ENCODE assay signal across 1 cellular context in the genomic region with DNA sequence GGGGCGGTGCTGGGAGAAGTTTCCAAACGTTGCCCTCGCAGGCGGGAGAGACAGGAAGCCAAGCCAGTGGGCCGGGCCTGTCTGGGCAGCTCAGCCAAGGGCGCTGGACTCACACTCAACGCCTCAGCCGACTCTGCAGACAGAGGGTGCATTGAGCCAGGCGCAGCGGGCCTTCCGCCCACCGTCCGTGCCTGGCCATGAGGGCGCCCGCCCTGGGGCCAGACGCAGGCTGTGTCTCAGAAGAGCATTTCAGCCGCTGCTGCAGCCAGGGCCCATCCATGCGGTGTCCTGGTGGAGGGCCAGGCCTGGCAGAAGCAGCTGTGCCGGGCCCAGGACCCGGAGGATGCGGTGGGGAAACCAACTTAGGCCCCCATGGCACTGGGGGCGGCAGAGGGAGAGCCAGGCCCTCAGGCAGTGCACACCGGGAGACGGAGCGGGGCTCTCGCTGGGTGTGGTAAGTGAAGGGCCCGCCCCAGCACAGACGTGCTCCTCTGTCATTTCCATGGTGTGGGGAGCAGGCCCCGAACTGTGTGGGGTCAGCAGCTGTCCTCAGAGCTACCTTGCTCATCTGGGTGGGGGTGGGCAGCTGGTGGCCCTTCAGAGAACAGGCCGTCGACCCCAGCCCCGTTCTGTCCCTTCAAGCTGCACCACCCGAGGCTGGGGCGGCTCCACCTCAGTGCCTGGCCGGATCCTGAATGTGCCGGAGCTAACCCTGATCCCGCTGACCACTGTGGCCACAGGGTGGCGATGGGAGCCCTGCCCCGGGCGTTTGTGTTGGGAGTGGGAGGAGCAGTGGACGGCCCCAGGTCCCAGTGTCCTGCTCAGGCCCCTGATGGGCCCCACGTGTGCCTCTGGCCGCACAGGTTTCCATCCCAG.
TF ChIP-seq lines count a peak whose summit lies in the region.

No MANE protein-coding gene starts in this region.

TF ChIP-seq in HepG2, 621 proteins besides CTCF, POLR2A, EP300 and RAD21 (continued from another document and continues in another):
- 0 out of 2 replicates have a peak, but pooled peaks have one; percentile 30 for TF ChIP-seq ZNF616 (CRISPR knock-in tag; IDR thresholded peaks at IDR 0.05; ENCODE audit: low read depth)
- peak; percentile 57 for TF ChIP-seq ZSCAN21 (CRISPR knock-in tag; IDR thresholded peaks at IDR 0.05; ENCODE audit: borderline replicate concordance)
- TF ChIP-seq ZNF781 (CRISPR knock-in tag; IDR thresholded peaks at IDR 0.05; ENCODE audit: borderline replicate concordance, not compliant biosample characterization): peak; percentile 50
- no peak for TF ChIP-seq RFX3 (CRISPR knock-in tag; IDR thresholded peaks at IDR 0.05)
- TF ChIP-seq, protein P1, sequence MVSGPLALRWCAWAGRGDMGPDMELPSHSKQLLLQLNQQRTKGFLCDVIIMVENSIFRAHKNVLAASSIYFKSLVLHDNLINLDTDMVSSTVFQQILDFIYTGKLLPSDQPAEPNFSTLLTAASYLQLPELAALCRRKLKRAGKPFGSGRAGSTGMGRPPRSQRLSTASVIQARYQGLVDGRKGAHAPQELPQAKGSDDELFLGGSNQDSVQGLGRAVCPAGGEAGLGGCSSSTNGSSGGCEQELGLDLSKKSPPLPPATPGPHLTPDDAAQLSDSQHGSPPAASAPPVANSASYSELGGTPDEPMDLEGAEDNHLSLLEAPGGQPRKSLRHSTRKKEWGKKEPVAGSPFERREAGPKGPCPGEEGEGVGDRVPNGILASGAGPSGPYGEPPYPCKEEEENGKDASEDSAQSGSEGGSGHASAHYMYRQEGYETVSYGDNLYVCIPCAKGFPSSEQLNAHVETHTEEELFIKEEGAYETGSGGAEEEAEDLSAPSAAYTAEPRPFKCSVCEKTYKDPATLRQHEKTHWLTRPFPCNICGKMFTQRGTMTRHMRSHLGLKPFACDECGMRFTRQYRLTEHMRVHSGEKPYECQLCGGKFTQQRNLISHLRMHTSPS (CRISPR knock-in tag; IDR thresholded peaks at IDR 0.05; ENCODE audit: low read depth): no peak; the same call in none of the 2 replicates
- TF ChIP-seq, protein P2, sequence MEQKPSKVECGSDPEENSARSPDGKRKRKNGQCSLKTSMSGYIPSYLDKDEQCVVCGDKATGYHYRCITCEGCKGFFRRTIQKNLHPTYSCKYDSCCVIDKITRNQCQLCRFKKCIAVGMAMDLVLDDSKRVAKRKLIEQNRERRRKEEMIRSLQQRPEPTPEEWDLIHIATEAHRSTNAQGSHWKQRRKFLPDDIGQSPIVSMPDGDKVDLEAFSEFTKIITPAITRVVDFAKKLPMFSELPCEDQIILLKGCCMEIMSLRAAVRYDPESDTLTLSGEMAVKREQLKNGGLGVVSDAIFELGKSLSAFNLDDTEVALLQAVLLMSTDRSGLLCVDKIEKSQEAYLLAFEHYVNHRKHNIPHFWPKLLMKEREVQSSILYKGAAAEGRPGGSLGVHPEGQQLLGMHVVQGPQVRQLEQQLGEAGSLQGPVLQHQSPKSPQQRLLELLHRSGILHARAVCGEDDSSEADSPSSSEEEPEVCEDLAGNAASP (CRISPR knock-in tag; IDR thresholded peaks at IDR 0.05; ENCODE audit: borderline replicate concordance): no peak
- no peak for TF ChIP-seq SAFB2 (CRISPR knock-in tag; IDR thresholded peaks at IDR 0.05; ENCODE audit: borderline replicate concordance, low read depth)
- TF ChIP-seq ARHGAP35 (CRISPR knock-in tag; IDR thresholded peaks at IDR 0.05; ENCODE audit: borderline replicate concordance): no peak
- TF ChIP-seq ZNF660 (CRISPR knock-in tag; IDR thresholded peaks at IDR 0.05; ENCODE audit: borderline replicate concordance, low read depth): no peak
- TF ChIP-seq, protein P3, sequence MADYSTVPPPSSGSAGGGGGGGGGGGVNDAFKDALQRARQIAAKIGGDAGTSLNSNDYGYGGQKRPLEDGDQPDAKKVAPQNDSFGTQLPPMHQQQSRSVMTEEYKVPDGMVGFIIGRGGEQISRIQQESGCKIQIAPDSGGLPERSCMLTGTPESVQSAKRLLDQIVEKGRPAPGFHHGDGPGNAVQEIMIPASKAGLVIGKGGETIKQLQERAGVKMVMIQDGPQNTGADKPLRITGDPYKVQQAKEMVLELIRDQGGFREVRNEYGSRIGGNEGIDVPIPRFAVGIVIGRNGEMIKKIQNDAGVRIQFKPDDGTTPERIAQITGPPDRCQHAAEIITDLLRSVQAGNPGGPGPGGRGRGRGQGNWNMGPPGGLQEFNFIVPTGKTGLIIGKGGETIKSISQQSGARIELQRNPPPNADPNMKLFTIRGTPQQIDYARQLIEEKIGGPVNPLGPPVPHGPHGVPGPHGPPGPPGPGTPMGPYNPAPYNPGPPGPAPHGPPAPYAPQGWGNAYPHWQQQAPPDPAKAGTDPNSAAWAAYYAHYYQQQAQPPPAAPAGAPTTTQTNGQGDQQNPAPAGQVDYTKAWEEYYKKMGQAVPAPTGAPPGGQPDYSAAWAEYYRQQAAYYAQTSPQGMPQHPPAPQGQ (CRISPR knock-in tag; IDR thresholded peaks at IDR 0.05; ENCODE audit: borderline replicate concordance): no peak
- no peak for TF ChIP-seq PAX8 (CRISPR knock-in tag; IDR thresholded peaks at IDR 0.05; ENCODE audit: borderline replicate concordance)
- TF ChIP-seq, protein P4, sequence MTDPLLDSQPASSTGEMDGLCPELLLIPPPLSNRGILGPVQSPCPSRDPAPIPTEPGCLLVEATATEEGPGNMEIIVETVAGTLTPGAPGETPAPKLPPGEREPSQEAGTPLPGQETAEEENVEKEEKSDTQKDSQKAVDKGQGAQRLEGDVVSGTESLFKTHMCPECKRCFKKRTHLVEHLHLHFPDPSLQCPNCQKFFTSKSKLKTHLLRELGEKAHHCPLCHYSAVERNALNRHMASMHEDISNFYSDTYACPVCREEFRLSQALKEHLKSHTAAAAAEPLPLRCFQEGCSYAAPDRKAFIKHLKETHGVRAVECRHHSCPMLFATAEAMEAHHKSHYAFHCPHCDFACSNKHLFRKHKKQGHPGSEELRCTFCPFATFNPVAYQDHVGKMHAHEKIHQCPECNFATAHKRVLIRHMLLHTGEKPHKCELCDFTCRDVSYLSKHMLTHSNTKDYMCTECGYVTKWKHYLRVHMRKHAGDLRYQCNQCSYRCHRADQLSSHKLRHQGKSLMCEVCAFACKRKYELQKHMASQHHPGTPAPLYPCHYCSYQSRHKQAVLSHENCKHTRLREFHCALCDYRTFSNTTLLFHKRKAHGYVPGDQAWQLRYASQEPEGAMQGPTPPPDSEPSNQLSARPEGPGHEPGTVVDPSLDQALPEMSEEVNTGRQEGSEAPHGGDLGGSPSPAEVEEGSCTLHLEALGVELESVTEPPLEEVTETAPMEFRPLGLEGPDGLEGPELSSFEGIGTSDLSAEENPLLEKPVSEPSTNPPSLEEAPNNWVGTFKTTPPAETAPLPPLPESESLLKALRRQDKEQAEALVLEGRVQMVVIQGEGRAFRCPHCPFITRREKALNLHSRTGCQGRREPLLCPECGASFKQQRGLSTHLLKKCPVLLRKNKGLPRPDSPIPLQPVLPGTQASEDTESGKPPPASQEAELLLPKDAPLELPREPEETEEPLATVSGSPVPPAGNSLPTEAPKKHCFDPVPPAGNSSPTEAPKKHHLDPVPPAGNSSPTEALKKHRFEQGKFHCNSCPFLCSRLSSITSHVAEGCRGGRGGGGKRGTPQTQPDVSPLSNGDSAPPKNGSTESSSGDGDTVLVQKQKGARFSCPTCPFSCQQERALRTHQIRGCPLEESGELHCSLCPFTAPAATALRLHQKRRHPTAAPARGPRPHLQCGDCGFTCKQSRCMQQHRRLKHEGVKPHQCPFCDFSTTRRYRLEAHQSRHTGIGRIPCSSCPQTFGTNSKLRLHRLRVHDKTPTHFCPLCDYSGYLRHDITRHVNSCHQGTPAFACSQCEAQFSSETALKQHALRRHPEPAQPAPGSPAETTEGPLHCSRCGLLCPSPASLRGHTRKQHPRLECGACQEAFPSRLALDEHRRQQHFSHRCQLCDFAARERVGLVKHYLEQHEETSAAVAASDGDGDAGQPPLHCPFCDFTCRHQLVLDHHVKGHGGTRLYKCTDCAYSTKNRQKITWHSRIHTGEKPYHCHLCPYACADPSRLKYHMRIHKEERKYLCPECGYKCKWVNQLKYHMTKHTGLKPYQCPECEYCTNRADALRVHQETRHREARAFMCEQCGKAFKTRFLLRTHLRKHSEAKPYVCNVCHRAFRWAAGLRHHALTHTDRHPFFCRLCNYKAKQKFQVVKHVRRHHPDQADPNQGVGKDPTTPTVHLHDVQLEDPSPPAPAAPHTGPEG (CRISPR knock-in tag; IDR thresholded peaks at IDR 0.05): no peak
- TF ChIP-seq ZNF7 (CRISPR knock-in tag; IDR thresholded peaks at IDR 0.05): no peak
- TF ChIP-seq ZNF841 (CRISPR knock-in tag; IDR thresholded peaks at IDR 0.05; ENCODE audit: borderline replicate concordance): no peak
- TF ChIP-seq SRF (IDR thresholded peaks at IDR 0.05; ENCODE audit: low read depth, low read length): no peak
- no peak for TF ChIP-seq CREM (IDR thresholded peaks at IDR 0.05)
- no peak for TF ChIP-seq CREM (CRISPR knock-in tag; IDR thresholded peaks at IDR 0.05)
- no peak for TF ChIP-seq ZNF747 (CRISPR knock-in tag; IDR thresholded peaks at IDR 0.05; ENCODE audit: borderline replicate concordance)
- TF ChIP-seq AGO2 (optimal IDR thresholded peaks at IDR 0.05; ENCODE audit: low read depth, low read length): peak; percentile 63
- TF ChIP-seq ZBTB42 (CRISPR knock-in tag; IDR thresholded peaks at IDR 0.05): no peak
- no peak for TF ChIP-seq DNMT1 (CRISPR knock-in tag; IDR thresholded peaks at IDR 0.05)
- TF ChIP-seq NCOR1 (IDR thresholded peaks at IDR 0.05; ENCODE audit: borderline replicate concordance, low read length): no peak
- TF ChIP-seq, protein P5, sequence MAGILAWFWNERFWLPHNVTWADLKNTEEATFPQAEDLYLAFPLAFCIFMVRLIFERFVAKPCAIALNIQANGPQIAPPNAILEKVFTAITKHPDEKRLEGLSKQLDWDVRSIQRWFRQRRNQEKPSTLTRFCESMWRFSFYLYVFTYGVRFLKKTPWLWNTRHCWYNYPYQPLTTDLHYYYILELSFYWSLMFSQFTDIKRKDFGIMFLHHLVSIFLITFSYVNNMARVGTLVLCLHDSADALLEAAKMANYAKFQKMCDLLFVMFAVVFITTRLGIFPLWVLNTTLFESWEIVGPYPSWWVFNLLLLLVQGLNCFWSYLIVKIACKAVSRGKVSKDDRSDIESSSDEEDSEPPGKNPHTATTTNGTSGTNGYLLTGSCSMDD (CRISPR knock-in tag; IDR thresholded peaks at IDR 0.05): no peak
- no peak for TF ChIP-seq ZBTB7A (CRISPR knock-in tag; IDR thresholded peaks at IDR 0.05)
- no peak; the same call in 1 of the 2 replicates for TF ChIP-seq ZNF607 (CRISPR knock-in tag; IDR thresholded peaks at IDR 0.05; ENCODE audit: borderline replicate concordance)
- TF ChIP-seq, protein P6, sequence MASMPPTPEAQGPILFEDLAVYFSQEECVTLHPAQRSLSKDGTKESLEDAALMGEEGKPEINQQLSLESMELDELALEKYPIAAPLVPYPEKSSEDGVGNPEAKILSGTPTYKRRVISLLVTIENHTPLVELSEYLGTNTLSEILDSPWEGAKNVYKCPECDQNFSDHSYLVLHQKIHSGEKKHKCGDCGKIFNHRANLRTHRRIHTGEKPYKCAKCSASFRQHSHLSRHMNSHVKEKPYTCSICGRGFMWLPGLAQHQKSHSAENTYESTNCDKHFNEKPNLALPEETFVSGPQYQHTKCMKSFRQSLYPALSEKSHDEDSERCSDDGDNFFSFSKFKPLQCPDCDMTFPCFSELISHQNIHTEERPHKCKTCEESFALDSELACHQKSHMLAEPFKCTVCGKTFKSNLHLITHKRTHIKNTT (CRISPR knock-in tag; IDR thresholded peaks at IDR 0.05): no peak
- TF ChIP-seq FIP1L1 (IDR thresholded peaks at IDR 0.05; ENCODE audit: borderline replicate concordance, insufficient read depth, low read depth, low read length): no peak
- TF ChIP-seq, protein P7, sequence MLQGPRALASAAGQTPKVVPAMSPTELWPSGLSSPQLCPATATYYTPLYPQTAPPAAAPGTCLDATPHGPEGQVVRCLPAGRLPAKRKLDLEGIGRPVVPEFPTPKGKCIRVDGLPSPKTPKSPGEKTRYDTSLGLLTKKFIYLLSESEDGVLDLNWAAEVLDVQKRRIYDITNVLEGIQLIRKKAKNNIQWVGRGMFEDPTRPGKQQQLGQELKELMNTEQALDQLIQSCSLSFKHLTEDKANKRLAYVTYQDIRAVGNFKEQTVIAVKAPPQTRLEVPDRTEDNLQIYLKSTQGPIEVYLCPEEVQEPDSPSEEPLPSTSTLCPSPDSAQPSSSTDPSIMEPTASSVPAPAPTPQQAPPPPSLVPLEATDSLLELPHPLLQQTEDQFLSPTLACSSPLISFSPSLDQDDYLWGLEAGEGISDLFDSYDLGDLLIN (CRISPR knock-in tag; IDR thresholded peaks at IDR 0.05; ENCODE audit: borderline replicate concordance): no peak
- TF ChIP-seq, protein P8, sequence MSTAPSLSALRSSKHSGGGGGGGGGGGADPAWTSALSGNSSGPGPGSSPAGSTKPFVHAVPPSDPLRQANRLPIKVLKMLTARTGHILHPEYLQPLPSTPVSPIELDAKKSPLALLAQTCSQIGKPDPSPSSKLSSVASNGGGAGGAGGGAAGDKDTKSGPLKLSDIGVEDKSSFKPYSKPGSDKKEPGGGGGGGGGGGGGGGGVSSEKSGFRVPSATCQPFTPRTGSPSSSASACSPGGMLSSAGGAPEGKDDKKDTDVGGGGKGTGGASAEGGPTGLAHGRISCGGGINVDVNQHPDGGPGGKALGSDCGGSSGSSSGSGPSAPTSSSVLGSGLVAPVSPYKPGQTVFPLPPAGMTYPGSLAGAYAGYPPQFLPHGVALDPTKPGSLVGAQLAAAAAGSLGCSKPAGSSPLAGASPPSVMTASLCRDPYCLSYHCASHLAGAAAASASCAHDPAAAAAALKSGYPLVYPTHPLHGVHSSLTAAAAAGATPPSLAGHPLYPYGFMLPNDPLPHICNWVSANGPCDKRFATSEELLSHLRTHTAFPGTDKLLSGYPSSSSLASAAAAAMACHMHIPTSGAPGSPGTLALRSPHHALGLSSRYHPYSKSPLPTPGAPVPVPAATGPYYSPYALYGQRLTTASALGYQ (CRISPR knock-in tag; IDR thresholded peaks at IDR 0.05): no peak
- TF ChIP-seq TRIM24 (CRISPR knock-in tag; IDR thresholded peaks at IDR 0.05): no peak
- 0 out of 2 replicates have a peak, but pooled peaks have one; percentile 39 for TF ChIP-seq ATF7-NPFF (CRISPR knock-in tag; IDR thresholded peaks at IDR 0.05; ENCODE audit: low read depth)
- TF ChIP-seq ZKSCAN5 (CRISPR knock-in tag; IDR thresholded peaks at IDR 0.05): no peak
- TF ChIP-seq, protein P9, sequence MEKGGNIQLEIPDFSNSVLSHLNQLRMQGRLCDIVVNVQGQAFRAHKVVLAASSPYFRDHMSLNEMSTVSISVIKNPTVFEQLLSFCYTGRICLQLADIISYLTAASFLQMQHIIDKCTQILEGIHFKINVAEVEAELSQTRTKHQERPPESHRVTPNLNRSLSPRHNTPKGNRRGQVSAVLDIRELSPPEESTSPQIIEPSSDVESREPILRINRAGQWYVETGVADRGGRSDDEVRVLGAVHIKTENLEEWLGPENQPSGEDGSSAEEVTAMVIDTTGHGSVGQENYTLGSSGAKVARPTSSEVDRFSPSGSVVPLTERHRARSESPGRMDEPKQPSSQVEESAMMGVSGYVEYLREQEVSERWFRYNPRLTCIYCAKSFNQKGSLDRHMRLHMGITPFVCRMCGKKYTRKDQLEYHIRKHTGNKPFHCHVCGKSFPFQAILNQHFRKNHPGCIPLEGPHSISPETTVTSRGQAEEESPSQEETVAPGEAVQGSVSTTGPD (CRISPR knock-in tag; IDR thresholded peaks at IDR 0.05): no peak
- TF ChIP-seq, protein P10, sequence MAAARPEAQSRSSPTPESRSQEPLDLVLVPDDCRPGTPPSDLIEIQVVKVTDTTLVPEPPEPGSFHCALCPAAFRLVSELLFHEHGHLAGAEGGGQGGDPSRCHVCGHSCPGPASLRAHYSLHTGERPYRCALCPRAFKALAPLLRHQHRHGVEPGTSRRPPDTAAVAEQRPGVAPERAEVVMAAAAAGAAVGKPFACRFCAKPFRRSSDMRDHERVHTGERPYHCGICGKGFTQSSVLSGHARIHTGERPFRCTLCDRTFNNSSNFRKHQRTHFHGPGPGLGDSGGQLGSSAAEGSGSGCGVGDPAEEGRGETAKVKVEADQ (CRISPR knock-in tag; IDR thresholded peaks at IDR 0.05; ENCODE audit: borderline replicate concordance): no peak
